ENCODE assay signal across 10 cellular contexts in genomic region chr10:93718937-93719725, GRCh38. TPM values are rescaled to one million over a fixed set of nuclear protein-coding genes. Genes with fewer than 3 reads are reported as not detected.
DNase-seq lines count a peak whose midpoint lies in the region; ATAC-seq, FAIRE-seq and TF ChIP-seq lines count a peak whose summit lies in the region.
"Had no signal": no experiment of that assay in that cellular context is flagged by ENCODE, and none has a peak within 500 bp of the region (broad histone marks: within the 10 kb centered on the region; RNA-seq: fewer than 3 reads in every experiment).

No MANE protein-coding gene starts in this region.

- H3K36me3 Mint-ChIP-seq in neural crest cell (ENCODE audit: low read depth), result no peaks in the 10 kb centered on the region

- DNase-seq in NOMO-1 treated with DMSO at 0.1 percent for 48 hours (lab: John Stamatoyannopoulos, UW; ENCODE audit: unreplicated experiment) (peak; percentile 63), neural crest cell (ENCODE audit: low read depth, low spot score) (no peak), D721Med (ENCODE audit: insufficient read length, low spot score) (no peak), HEK293T (ENCODE audit: extremely low spot score) (no peak), NCI-H345 (lab: John Stamatoyannopoulos, UW) (no peak)
- DNase-seq: NCI-H510A treated with DMSO at 0.1 percent for 48 hours had no signal

- ATAC-seq in GM19324 (IDR thresholded peaks at IDR 0.05; ENCODE audit: low FRiP score, unreplicated experiment), result peak; percentile 51
- ATAC-seq in HG02642 (IDR thresholded peaks at IDR 0.05; ENCODE audit: poor library complexity, unreplicated experiment), result peak; percentile 60
- ATAC-seq: left lung had no signal

- no peak overlapping the region for H3K4me3 Mint-ChIP-seq in neural crest cell

- no peaks in the 10 kb centered on the region for H3K9me3 Mint-ChIP-seq in neural crest cell

- peaks cover 15% of the 10 kb centered on the region for H3K4me1 Mint-ChIP-seq in neural crest cell

- CTCF ChIA-PET in HEK293T (lab: Yijun Ruan, JAX), result no interaction called here

- no peak for FAIRE-seq in D721Med (lab: Jason Lieb, UNC)
- FAIRE-seq: endothelial cell of umbilical vein had no signal

- no peak for TF ChIP-seq CTCF in neural crest cell (conservative IDR thresholded peaks at IDR 0.05)
- no peak for TF ChIP-seq CTCF in D721Med (IDR thresholded peaks at IDR 0.05; ENCODE audit: insufficient read depth, missing control alignments)

- POLR2A ChIA-PET in HEK293T (lab: Yijun Ruan, JAX), result interaction anchor here (1.7 kb wide), 1 partner anchor 17 kb away, joined by 9 read pairs; the partner anchor contains the start of gene FRA10AC1

- H3K27ac Mint-ChIP-seq in neural crest cell (ENCODE audit: unreplicated experiment), result peak overlapping the region; percentile 39

- no peaks in the 10 kb centered on the region for H3K27me3 Mint-ChIP-seq in neural crest cell (ENCODE audit: low read depth)

TF ChIP-seq in HEK293T, 16 proteins besides CTCF, POLR2A, EP300 and RAD21:
- TF ChIP-seq SP1 (IDR thresholded peaks at IDR 0.05) (no peak), L3MBTL2 (conservative IDR thresholded peaks at IDR 0.05) (no peak), BHLHE40 (IDR thresholded peaks at IDR 0.05; ENCODE audit: borderline replicate concordance) (no peak), HDGF (IDR thresholded peaks at IDR 0.05; ENCODE audit: borderline replicate concordance) (no peak), ELF4 (IDR thresholded peaks at IDR 0.05) (no peak), PKNOX1 (IDR thresholded peaks at IDR 0.05) (no peak), FOXK2 (IDR thresholded peaks at IDR 0.05) (no peak), ZNF384 (IDR thresholded peaks at IDR 0.05) (no peak), FOXA1 (IDR thresholded peaks at IDR 0.05) (no peak), LEF1 (IDR thresholded peaks at IDR 0.05; ENCODE audit: borderline replicate concordance) (no peak), NFRKB (IDR thresholded peaks at IDR 0.05) (no peak), FOXM1 (IDR thresholded peaks at IDR 0.05; ENCODE audit: borderline replicate concordance) (no peak), CTBP1 (IDR thresholded peaks at IDR 0.05; ENCODE audit: borderline replicate concordance) (no peak), SUZ12 (IDR thresholded peaks at IDR 0.05) (no peak), ARNT (IDR thresholded peaks at IDR 0.05) (no peak), TARDBP (IDR thresholded peaks at IDR 0.05) (no peak)

RNA-seq across cellular contexts. Expression of gene FRA10AC1, which starts 16.7 kb away (rescaled TPM):
- total RNA-seq in neural crest cell, result 12.5 and 14.2 TPM in 2 replicates

RNA-seq across cellular contexts. Expression of gene LGI1, which starts 38.6 kb away (rescaled TPM):
- total RNA-seq in neural crest cell, result 22.6 and 23.6 TPM in 2 replicates
- total RNA-seq: endothelial cell of umbilical vein, left lung had no signal
